27 cellular contexts compared by ENCODE assay signal in the genomic region with DNA sequence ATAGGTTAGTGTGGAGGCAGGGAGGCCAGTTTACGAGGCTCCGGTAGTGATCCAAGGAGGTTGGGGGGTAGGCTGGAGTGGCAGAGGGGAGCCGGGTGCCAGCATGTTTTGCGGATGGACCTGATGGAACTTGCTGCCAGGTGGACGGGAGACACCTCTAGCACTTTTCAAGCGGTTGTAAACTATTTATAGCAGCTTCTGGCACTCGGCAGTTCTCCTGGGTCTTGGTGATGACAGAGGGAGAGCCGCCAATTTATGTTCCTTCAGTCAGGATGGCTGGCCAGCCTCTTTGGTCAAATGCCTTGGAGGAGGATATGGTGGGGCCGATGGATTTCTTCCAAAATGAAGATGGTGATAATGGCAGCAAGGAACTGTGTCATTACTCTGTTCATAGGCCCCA. TPM values are rescaled to one million over a fixed set of nuclear protein-coding genes. Genes with fewer than 3 reads are reported as not detected.
"Had no signal": no experiment of that assay in that cellular context is flagged by ENCODE, and none has a peak within 500 bp of the region (broad histone marks: within the 10 kb centered on the region; RNA-seq: fewer than 3 reads in every experiment).

No MANE protein-coding gene starts in this region.

- H3K36me3 ChIP-seq: brain microvascular endothelial cell had no signal

- H3K4me3 ChIP-seq: coronary artery, dorsolateral prefrontal cortex had no signal

- H3K27me3 ChIP-seq: brain microvascular endothelial cell had no signal

- DNase-seq: activated CD4-positive, alpha-beta memory T cell treated with anti-CD3 and anti-CD28 coated beads, Interleukin-2, amount 10 ng/mL, durations not matched to agents 7 days and 5 days; activated CD4-positive, alpha-beta T cell treated with anti-CD3 and anti-CD28 coated beads for 36 hours; activated CD4-positive, alpha-beta T cell treated with anti-CD3 and anti-CD28 coated beads, Interleukin-2, amount 10 ng/mL, durations not matched to agents 7 days and 5 days; activated CD4-positive, alpha-beta T cell treated with anti-CD3 and anti-CD28 coated beads, Interleukin-2, amount 50 U/mL, for 4 hours; activated CD4-positive, CD25-positive, alpha-beta regulatory T cell; activated CD4-positive, CD25-positive, alpha-beta regulatory T cell treated with anti-CD3 and anti-CD28 coated beads, Interleukin-2, amount 50 U/mL, for 72 hours; activated CD8-positive, alpha-beta memory T cell treated with anti-CD3 and anti-CD28 coated beads, Interleukin-2, amount 50 U/mL, for 48 hours; activated gamma-delta T cell; activated naive CD4-positive, alpha-beta T cell; activated naive CD4-positive, alpha-beta T cell treated with anti-CD3 and anti-CD28 coated beads, Interleukin-2, amount 10 ng/mL, durations not matched to agents 7 days and 5 days; activated naive CD8-positive, alpha-beta T cell treated with anti-CD3 and anti-CD28 coated beads, Interleukin-2, amount 10 ng/mL, durations not matched to agents 7 days and 5 days; activated T-cell treated with anti-CD3 and anti-CD28 coated beads for 4 hours; activated T-cell treated with anti-CD3 and anti-CD28 coated beads, Interleukin-2, amount 50 U/mL, for 24 hours; activated T-cell treated with anti-CD3 and anti-CD28 coated beads, Interleukin-2, amount 50 U/mL, for 72 hours; brain microvascular endothelial cell; caudate nucleus; cerebellar nuclear complex; dorsolateral prefrontal cortex; effector memory CD4-positive, alpha-beta T cell; endodermal cell; foreskin fibroblast; head of caudate nucleus; T-helper 2 cell had no signal

- ATAC-seq: activated CD4-positive, alpha-beta T cell treated with anti-CD3 and anti-CD28 coated beads for 36 hours; activated naive CD4-positive, alpha-beta T cell treated with anti-CD3 and anti-CD28 coated beads, Interleukin-2, amount 50 U/mL, for 72 hours; activated T-cell treated with anti-CD3 and anti-CD28 coated beads, Interleukin-2, amount 50 U/mL, for 72 hours; esophagus mucosa had no signal

- H3K27ac ChIP-seq: brain microvascular endothelial cell, coronary artery, dorsolateral prefrontal cortex had no signal

RNA-seq across cellular contexts. Expression of gene TFAP2C, which starts 28.8 kb away (rescaled TPM):
- total RNA-seq: activated CD4-positive, alpha-beta memory T cell treated with anti-CD3 and anti-CD28 coated beads, Interleukin-2, amount 10 ng/mL, durations not matched to agents 7 days and 5 days; activated CD4-positive, alpha-beta T cell treated with anti-CD3 and anti-CD28 coated beads for 36 hours; activated CD4-positive, alpha-beta T cell treated with anti-CD3 and anti-CD28 coated beads, Interleukin-2, amount 10 ng/mL, durations not matched to agents 7 days and 5 days; activated naive CD4-positive, alpha-beta T cell treated with anti-CD3 and anti-CD28 coated beads, Interleukin-2, amount 50 U/mL, for 72 hours; activated naive CD8-positive, alpha-beta T cell treated with anti-CD3 and anti-CD28 coated beads, Interleukin-2, amount 10 ng/mL, durations not matched to agents 7 days and 5 days; T-helper 1 cell treated with Interleukin-12 subunit alpha and Interleukin-12 subunit beta and Interleukin-4 antibody, amounts not matched to agents 30 ng/mL and 1 ng/mL, for 36 hours had no signal
